In genomic region chrX:24796204-24796603, GRCh38 we compare ENCODE assay signal across 18 cellular contexts.
"Had no signal": no experiment of that assay in that cellular context is flagged by ENCODE, and none has a peak within 500 bp of the region (broad histone marks: within the 10 kb centered on the region; RNA-seq: fewer than 3 reads in every experiment).

No MANE protein-coding gene starts in this region.

- H3K4me3 ChIP-seq: esophagus muscularis mucosa, gastroesophageal sphincter, prostate gland, skin epidermis, stomach, thoracic aorta, transverse colon had no signal

- H3K27ac ChIP-seq: epithelial cell of prostate, esophagus muscularis mucosa, gastroesophageal sphincter, prostate gland, skin epidermis, stomach, thoracic aorta, transverse colon had no signal

- H3K4me1 ChIP-seq: gastroesophageal sphincter, prostate gland, stomach, transverse colon had no signal

- H3K36me3 ChIP-seq: esophagus muscularis mucosa, gastroesophageal sphincter, prostate gland, stomach, thoracic aorta, transverse colon had no signal

- H3K9me3 ChIP-seq: esophagus muscularis mucosa, gastroesophageal sphincter, prostate gland, stomach, thoracic aorta, transverse colon had no signal

- ATAC-seq: effector memory CD8-positive, alpha-beta T cell; gastroesophageal sphincter; left lobe of liver; natural killer cell; sciatic nerve had no signal

- DNase-seq: effector memory CD8-positive, alpha-beta T cell; glutamatergic neuron; islet precursor cell; mammary epithelial cell; natural killer cell; retina; stimulated activated naive CD4-positive, alpha-beta T cell; stomach; substantia nigra; transverse colon had no signal

- H3K27me3 ChIP-seq: esophagus muscularis mucosa, gastroesophageal sphincter, stomach, transverse colon had no signal
